ENCODE assay signal across 8 cellular contexts in genomic region chr2:187178876-187179275, GRCh38.
DNase-seq lines count a peak whose midpoint lies in the region; ATAC-seq, FAIRE-seq and TF ChIP-seq lines count a peak whose summit lies in the region.
"Not testable (repeated sequence)": the region's sequence is repeated elsewhere in the genome, so short reads cannot be mapped to it uniquely, and the experiment has no call there.

No MANE protein-coding gene starts in this region.

- in situ Hi-C loops in K562 (cut with MboI); mammary epithelial cell (cut with MboI; ENCODE audit: low sequenced_read_pairs in 2 of 2): not testable (repeated sequence)

- 2% methylated on average over 3 of the region's 3 CpGs for WGBS in K562 (ENCODE audit: insufficient coverage, low coverage, missing lambda C conversion rate)
- 13% methylated on average over 3 of the region's 3 CpGs for WGBS in mammary epithelial cell (ENCODE audit: low coverage, missing lambda C conversion rate)

- not testable (repeated sequence) for H4K20me1 ChIP-seq in K562 (replicated peaks; ENCODE audit: control insufficient read depth, insufficient read depth, low read length); mammary epithelial cell (ENCODE audit: insufficient read depth, low read length)

- intact Hi-C loops in K562 (cut with micrococcal nuclease); mammary epithelial cell (cut with micrococcal nuclease): not testable (repeated sequence)

- not testable (repeated sequence) for H3K9me1 ChIP-seq in K562 (ENCODE audit: control insufficient read depth, insufficient read depth, low read length)

- ATAC-seq in K562, foreskin keratinocyte: not testable (repeated sequence)

- CTCF ChIA-PET in K562 (lab: Yijun Ruan, JAX; ENCODE audit: low intra/inter-chr PET ratio); mammary epithelial cell (lab: Charles Lee; ENCODE audit: low non-redundant PET): not testable (repeated sequence)

- dilution Hi-C loops in mammary epithelial cell (cut with HindIII; ENCODE audit: low sequenced_read_pairs) = not testable (repeated sequence)

- H3K27me3 ChIP-seq in K562 (ENCODE audit: control insufficient read depth in 2 of 2, insufficient read depth in 2 of 2, low read length in 2 of 2); mammary epithelial cell (ENCODE audit: insufficient read depth, low read length); bronchial epithelial cell (ENCODE audit: control insufficient read depth, insufficient read depth, low read length); foreskin keratinocyte: not testable (repeated sequence)

- TF ChIP-seq RAD21 in K562 (CRISPR knock-in tag; conservative IDR thresholded peaks at IDR 0.05 in 1 of 2, IDR thresholded peaks at IDR 0.05 in 1 of 2) = not testable (repeated sequence)

- not testable (repeated sequence) for H2AFZ ChIP-seq in K562 (ENCODE audit: low read depth, low read length); mammary epithelial cell (ENCODE audit: low read depth, low read length)

- not testable (repeated sequence) for TF ChIP-seq POLR2A in H54 (IDR thresholded peaks at IDR 0.05; ENCODE audit: low read depth, low read length); K562 (conservative IDR thresholded peaks at IDR 0.05)

- not testable (repeated sequence) for H3K4me1 ChIP-seq in K562 (replicated peaks in 1 of 2; ENCODE audit: control insufficient read depth in 2 of 2, insufficient read depth in 2 of 2, low read length in 2 of 2); mammary epithelial cell (ENCODE audit: insufficient read depth, low read length); foreskin keratinocyte

- H3K4me2 ChIP-seq in K562 (ENCODE audit: insufficient read depth, low read length); mammary epithelial cell (ENCODE audit: insufficient read depth, low read depth, low read length): not testable (repeated sequence)

- not testable (repeated sequence) for H3K9ac ChIP-seq in K562 (ENCODE audit: insufficient read depth in 1 of 2, low read depth in 2 of 2, low read length in 2 of 2); mammary epithelial cell (ENCODE audit: insufficient read depth, low read length)

- not testable (repeated sequence) for H3K4me3 ChIP-seq in K562; mammary epithelial cell (replicated peaks in 1 of 3; ENCODE audit: insufficient read depth in 1 of 3, low read depth in 2 of 3, low read length in 3 of 3); bronchial epithelial cell (ENCODE audit: low read depth, low read length); epithelial cell of esophagus (ENCODE audit: low read length)

- H3K27ac ChIP-seq in K562 (ENCODE audit: extremely low read depth, low read depth, low read length); mammary epithelial cell (ENCODE audit: insufficient read depth, low read depth, low read length); foreskin keratinocyte: not testable (repeated sequence)
- peak overlapping the region; percentile 17 for H3K27ac ChIP-seq in epithelial cell of prostate

- H3K36me3 ChIP-seq in K562 (ENCODE audit: control insufficient read depth, insufficient read depth, low read length); mammary epithelial cell (ENCODE audit: insufficient read depth, low read length); bronchial epithelial cell (ENCODE audit: control insufficient read depth, insufficient read depth, low read length): not testable (repeated sequence)

- H3K9me3 ChIP-seq in K562 (replicated peaks; ENCODE audit: control insufficient read depth, insufficient read depth, low read depth, low read length); mammary epithelial cell (replicated peaks; ENCODE audit: insufficient read depth, low read length): not testable (repeated sequence)

- not testable (repeated sequence) for BruUV-seq in K562 (replicated peaks; lab: Mats Ljungman, UMichigan); mammary epithelial cell (replicated peaks; lab: Mats Ljungman, UMichigan)

- POLR2A ChIA-PET in K562 (lab: Yijun Ruan, JAX) = not testable (repeated sequence)

- not testable (repeated sequence) for H3K79me2 ChIP-seq in K562 (ENCODE audit: control insufficient read depth, insufficient read depth, low read length); mammary epithelial cell (ENCODE audit: insufficient read depth, low read length)

- TF ChIP-seq EP300 in K562 (IDR thresholded peaks at IDR 0.05; ENCODE audit: low read length) = not testable (repeated sequence)

- not testable (repeated sequence) for DNase-seq in GM19239 (ENCODE audit: insufficient read length, low spot score); H54 (ENCODE audit: insufficient read length, low spot score); K562 (ENCODE audit: extremely low read depth in 1 of 4, low spot score in 3 of 4)
- DNase-seq in mammary epithelial cell (peak; percentile 13), bronchial epithelial cell (ENCODE audit: low read depth) (peak; percentile 65), epithelial cell of esophagus (ENCODE audit: low read depth) (peak; percentile 50), epithelial cell of prostate (ENCODE audit: low read depth, low spot score) (peak; percentile 43), foreskin keratinocyte (peak; percentile 12 to 56)

- FAIRE-seq in GM19239 (lab: Jason Lieb, UNC) (peak; percentile 28), H54 (lab: Jason Lieb, UNC) (peak; percentile 33), K562 (lab: Jason Lieb, UNC) (peak; percentile 48)
- not testable (repeated sequence) for FAIRE-seq in bronchial epithelial cell (lab: Jason Lieb, UNC)

- not testable (repeated sequence) for TF ChIP-seq CTCF in K562 (IDR thresholded peaks at IDR 0.05 in 2 of 3, conservative IDR thresholded peaks at IDR 0.05 in 1 of 3; ENCODE audit: insufficient read depth in 2 of 3, low read depth in 1 of 3, low read length in 3 of 3); mammary epithelial cell (conservative IDR thresholded peaks at IDR 0.05 in 1 of 2, IDR thresholded peaks at IDR 0.05 in 1 of 2; ENCODE audit: extremely low read depth in 1 of 2, insufficient read depth in 1 of 2, low read depth in 1 of 2, low read length in 2 of 2); bronchial epithelial cell (IDR thresholded peaks at IDR 0.05; ENCODE audit: insufficient read depth, low read length, severe bottlenecking); epithelial cell of esophagus (IDR thresholded peaks at IDR 0.05; ENCODE audit: insufficient read depth, low read depth, low read length, missing control alignments); foreskin keratinocyte (conservative IDR thresholded peaks at IDR 0.05)
